ENCODE assay signal across 1 cellular context in genomic region chr1:37998089-37998808, GRCh38.
TF ChIP-seq lines count a peak whose summit lies in the region.

No MANE protein-coding gene starts in this region.

TF ChIP-seq in IMR-90, 13 proteins besides CTCF, POLR2A, EP300 and RAD21 (continued from another document):
- no peak for TF ChIP-seq USF2 (IDR thresholded peaks at IDR 0.05; ENCODE audit: low read depth, low read length)
TF ChIP-seq in IMR-90: peak in this region for 0.
